10 cellular contexts compared by ENCODE assay signal in genomic region chr21:46551636-46552241, GRCh38. TPM values are rescaled to one million over a fixed set of nuclear protein-coding genes. Genes with fewer than 3 reads are reported as not detected.
A peak's percentile ranks its signal among the peaks of the same experiment; 100 is the strongest.
DNase-seq lines count a peak whose midpoint lies in the region; ATAC-seq and TF ChIP-seq lines count a peak whose summit lies in the region.
"Had no signal": no experiment of that assay in that cellular context is flagged by ENCODE, and none has a peak within 500 bp of the region (broad histone marks: within the 10 kb centered on the region; RNA-seq: fewer than 3 reads in every experiment).

No MANE protein-coding gene starts in this region.

- CTCF ChIA-PET in PC-3 (lab: Charles Lee): no interaction called here

- H3K27ac ChIP-seq in OCI-LY1 (ENCODE audit: low read depth, low read length, poor library complexity, severe bottlenecking) (peak overlapping the region; percentile 78), lower lobe of right lung (peak overlapping the region; percentile 78), stomach (peak overlapping the region in 4 of 5 donors; percentile 38 to 69 (median 58)), PC-3 (ENCODE audit: low read length) (no peak overlapping the region)

- no peaks in the 10 kb centered on the region for H3K79me2 ChIP-seq in OCI-LY1 (ENCODE audit: insufficient read depth, low read length)
- H3K79me2 ChIP-seq in PC-3 (ENCODE audit: low read length): no peaks in the 10 kb centered on the region

- peak; percentile 45; the same call in 1 of the 2 replicates for TF ChIP-seq CTCF in OCI-LY1 (IDR thresholded peaks at IDR 0.05; ENCODE audit: low read length)
- TF ChIP-seq CTCF in lower lobe of right lung (IDR thresholded peaks at IDR 0.05): no peak
- no peak for TF ChIP-seq CTCF in stomach (IDR thresholded peaks at IDR 0.05)
- TF ChIP-seq CTCF in PC-3 (conservative IDR thresholded peaks at IDR 0.05; ENCODE audit: low read depth, low read length): no peak

- BruUV-seq in PC-3 (replicated peaks; lab: Mats Ljungman, UMichigan): no TSS peak

- peak overlapping the region; percentile 43; the same call in 1 of the 2 replicates for H3K9ac ChIP-seq in OCI-LY1 (ENCODE audit: low read length)
- no peak overlapping the region for H3K9ac ChIP-seq in PC-3 (ENCODE audit: low read length)

- H3K36me3 ChIP-seq in OCI-LY1 (ENCODE audit: insufficient read depth, low read length): peaks cover 26% of the 10 kb centered on the region
- peaks cover 84% of the 10 kb centered on the region for H3K36me3 ChIP-seq in lower lobe of right lung
- peaks cover 45 to 99% (median 95%) of the 10 kb centered on the region in 4 donors for H3K36me3 ChIP-seq in stomach
- peaks cover 15% of the 10 kb centered on the region for H3K36me3 ChIP-seq in PC-3 (ENCODE audit: low read depth, low read length)

- no peak for TF ChIP-seq POLR2A in stomach (IDR thresholded peaks at IDR 0.05)

- intact Hi-C loops in lower lobe of right lung (cut with DNase I) (no loop called here), stomach (cut with DNase I; ENCODE audit: low total_unique reads) (no loop called here), PC-3 (cut with micrococcal nuclease) (no loop called here)

- 74 to 87% (median 84%) methylated on average over 18 to 24 of the region's 24 CpGs for WGBS in stomach, 5 donors

- no peak overlapping the region for H2AFZ ChIP-seq in OCI-LY1 (ENCODE audit: low read length)
- no peak overlapping the region for H2AFZ ChIP-seq in PC-3 (ENCODE audit: low read length)

- TF ChIP-seq EP300 in stomach (IDR thresholded peaks at IDR 0.05): no peak

- H3K9me3 ChIP-seq in OCI-LY1 (ENCODE audit: low read length) (no peaks in the 10 kb centered on the region), lower lobe of right lung (no peaks in the 10 kb centered on the region), stomach (no peaks in the 10 kb centered on the region), PC-3 (ENCODE audit: low read length) (no peaks in the 10 kb centered on the region)

- H4K20me1 ChIP-seq in OCI-LY1 (ENCODE audit: insufficient read depth, low read length): no peaks in the 10 kb centered on the region
- H4K20me1 ChIP-seq in PC-3 (ENCODE audit: low read length): no peaks in the 10 kb centered on the region

- peak; percentile 63 to 68 for ATAC-seq in lower lobe of right lung
- no peak for ATAC-seq in PC-3
- no peak for ATAC-seq in GM18519 (IDR thresholded peaks at IDR 0.05; ENCODE audit: low FRiP score, unreplicated experiment)
- no peak for ATAC-seq in HG03108 (IDR thresholded peaks at IDR 0.05; ENCODE audit: unreplicated experiment)

- peak; percentile 30 for DNase-seq in activated T-helper 9 cell treated with anti-CD3 and anti-CD28 coated beads, Interleukin-2, amount 50 U/mL, for 16 hours (ENCODE audit: low read depth)
- DNase-seq in lower lobe of right lung (peak; percentile 76), stomach (peak; percentile 29), NCI-H446 treated with DMSO at 0.1 percent for 48 hours (lab: John Stamatoyannopoulos, UW) (no peak), PC-3 (no peak)
- DNase-seq: NCI-H2171 treated with DMSO at 0.1 percent for 48 hours, nephron progenitor cell had no signal

- H3K4me2 ChIP-seq in OCI-LY1 (ENCODE audit: low read length): peak overlapping the region; percentile 70
- H3K4me2 ChIP-seq in PC-3 (ENCODE audit: low read length): no peak overlapping the region

- peak overlapping the region; percentile 46 for H3K4me3 ChIP-seq in OCI-LY1 (ENCODE audit: low read depth, low read length, poor library complexity, severe bottlenecking)
- peak overlapping the region; percentile 38 for H3K4me3 ChIP-seq in lower lobe of right lung
- no peak overlapping the region for H3K4me3 ChIP-seq in stomach
- H3K4me3 ChIP-seq in PC-3 (ENCODE audit: low read length): no peak overlapping the region

- POLR2A ChIA-PET in PC-3 (lab: Charles Lee; ENCODE audit: unreplicated experiment): no interaction called here

- H3F3A ChIP-seq in OCI-LY1 (ENCODE audit: insufficient read depth, low read length) (no peaks in the 10 kb centered on the region), PC-3 (ENCODE audit: low read length, unreplicated experiment) (no peaks in the 10 kb centered on the region)

- H3K27me3 ChIP-seq in OCI-LY1 (ENCODE audit: insufficient read depth, low read length): no peaks in the 10 kb centered on the region
- H3K27me3 ChIP-seq in lower lobe of right lung (ENCODE audit: low read depth): no peaks in the 10 kb centered on the region
- no peaks in the 10 kb centered on the region for H3K27me3 ChIP-seq in stomach
- no peaks in the 10 kb centered on the region for H3K27me3 ChIP-seq in PC-3 (ENCODE audit: low read length)

- H3K9me2 ChIP-seq in OCI-LY1 (ENCODE audit: low read depth, low read length) (no peaks in the 10 kb centered on the region), PC-3 (replicated peaks; ENCODE audit: low read length) (no peaks in the 10 kb centered on the region)

- H3K4me1 ChIP-seq in OCI-LY1 (ENCODE audit: insufficient read depth, low read length, severe bottlenecking) (peaks cover 26% of the 10 kb centered on the region), lower lobe of right lung (peaks cover 13% of the 10 kb centered on the region), stomach (peaks cover 0 to 9% (median 0%) of the 10 kb centered on the region in 4 donors), PC-3 (ENCODE audit: insufficient read depth, low read length) (no peaks in the 10 kb centered on the region)

RNA-seq across cellular contexts. Expression of gene S100B, which starts 53.1 kb away (rescaled TPM):
- total RNA-seq in lower lobe of right lung (4.5 TPM), stomach (10 to 100 TPM in 1 of 5 donors, 1 to 10 TPM in 3, not detected in 1; 1.8 to 18.4 (median 6.2) TPM), PC-3 (2014; rRNA removed) (not detected in 2 replicates)
- polyA plus RNA-seq in stomach: 10 to 100 TPM in 1 of 3 donors, 1 to 10 TPM in 2; 7.0 to 13.7 (median 9.1) TPM

Comparison
In these comparisons a context has a peak if more than half of its experiments do, and no peak if none do; other contexts are left out.
1. H3K4me3 ChIP-seq: peak in OCI-LY1 (single experiment) and lower lobe of right lung (single experiment); none in stomach (0 of 4) and PC-3 (single experiment).
2. DNase-seq: peak in activated T-helper 9 cell treated with anti-CD3 and anti-CD28 coated beads, Interleukin-2, amount 50 U/mL, for 16 hours (single experiment), lower lobe of right lung (single experiment) and stomach (single experiment); none in NCI-H446 treated with DMSO at 0.1 percent for 48 hours (single experiment) and PC-3 (single experiment).
3. ATAC-seq: peak in lower lobe of right lung (2 of 2); none in PC-3 (single experiment), GM18519 (single experiment) and HG03108 (single experiment).